Comparison of ENCODE assay signal across 1 cellular context in the genomic region with DNA sequence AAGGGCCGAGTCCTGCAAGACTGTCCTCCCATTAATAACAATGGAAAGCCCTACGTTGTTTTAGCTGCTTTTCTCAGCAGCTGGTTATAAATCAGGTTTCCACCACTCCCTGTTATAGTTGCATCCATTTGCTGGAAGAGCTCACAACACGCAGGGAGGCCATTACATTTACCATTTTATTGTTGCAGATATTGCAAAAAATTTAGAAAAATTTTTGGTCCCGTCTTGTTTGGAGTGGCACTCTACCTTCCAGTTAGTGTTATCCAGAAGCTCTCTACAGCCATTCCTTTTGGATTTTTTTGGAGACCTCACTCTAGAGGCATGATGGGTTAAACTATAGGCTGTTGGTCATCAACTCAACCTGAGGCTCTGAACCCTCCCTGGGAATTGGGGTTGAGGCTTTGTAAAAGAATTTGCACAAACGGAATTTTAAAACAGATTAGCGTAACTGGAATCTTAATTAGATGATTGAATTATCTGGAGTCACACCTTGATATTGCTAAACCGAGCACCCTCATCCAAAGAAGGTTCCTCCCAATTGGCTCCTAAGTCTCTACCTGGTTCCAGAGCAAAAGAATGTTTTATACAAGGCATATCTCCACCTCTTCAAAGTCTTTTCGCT.
TF ChIP-seq lines count a peak whose summit lies in the region.

No MANE protein-coding gene starts in this region.

TF ChIP-seq in GM23338, 12 proteins besides CTCF, POLR2A, EP300 and RAD21 (continued from another document):
- TF ChIP-seq, protein P1, sequence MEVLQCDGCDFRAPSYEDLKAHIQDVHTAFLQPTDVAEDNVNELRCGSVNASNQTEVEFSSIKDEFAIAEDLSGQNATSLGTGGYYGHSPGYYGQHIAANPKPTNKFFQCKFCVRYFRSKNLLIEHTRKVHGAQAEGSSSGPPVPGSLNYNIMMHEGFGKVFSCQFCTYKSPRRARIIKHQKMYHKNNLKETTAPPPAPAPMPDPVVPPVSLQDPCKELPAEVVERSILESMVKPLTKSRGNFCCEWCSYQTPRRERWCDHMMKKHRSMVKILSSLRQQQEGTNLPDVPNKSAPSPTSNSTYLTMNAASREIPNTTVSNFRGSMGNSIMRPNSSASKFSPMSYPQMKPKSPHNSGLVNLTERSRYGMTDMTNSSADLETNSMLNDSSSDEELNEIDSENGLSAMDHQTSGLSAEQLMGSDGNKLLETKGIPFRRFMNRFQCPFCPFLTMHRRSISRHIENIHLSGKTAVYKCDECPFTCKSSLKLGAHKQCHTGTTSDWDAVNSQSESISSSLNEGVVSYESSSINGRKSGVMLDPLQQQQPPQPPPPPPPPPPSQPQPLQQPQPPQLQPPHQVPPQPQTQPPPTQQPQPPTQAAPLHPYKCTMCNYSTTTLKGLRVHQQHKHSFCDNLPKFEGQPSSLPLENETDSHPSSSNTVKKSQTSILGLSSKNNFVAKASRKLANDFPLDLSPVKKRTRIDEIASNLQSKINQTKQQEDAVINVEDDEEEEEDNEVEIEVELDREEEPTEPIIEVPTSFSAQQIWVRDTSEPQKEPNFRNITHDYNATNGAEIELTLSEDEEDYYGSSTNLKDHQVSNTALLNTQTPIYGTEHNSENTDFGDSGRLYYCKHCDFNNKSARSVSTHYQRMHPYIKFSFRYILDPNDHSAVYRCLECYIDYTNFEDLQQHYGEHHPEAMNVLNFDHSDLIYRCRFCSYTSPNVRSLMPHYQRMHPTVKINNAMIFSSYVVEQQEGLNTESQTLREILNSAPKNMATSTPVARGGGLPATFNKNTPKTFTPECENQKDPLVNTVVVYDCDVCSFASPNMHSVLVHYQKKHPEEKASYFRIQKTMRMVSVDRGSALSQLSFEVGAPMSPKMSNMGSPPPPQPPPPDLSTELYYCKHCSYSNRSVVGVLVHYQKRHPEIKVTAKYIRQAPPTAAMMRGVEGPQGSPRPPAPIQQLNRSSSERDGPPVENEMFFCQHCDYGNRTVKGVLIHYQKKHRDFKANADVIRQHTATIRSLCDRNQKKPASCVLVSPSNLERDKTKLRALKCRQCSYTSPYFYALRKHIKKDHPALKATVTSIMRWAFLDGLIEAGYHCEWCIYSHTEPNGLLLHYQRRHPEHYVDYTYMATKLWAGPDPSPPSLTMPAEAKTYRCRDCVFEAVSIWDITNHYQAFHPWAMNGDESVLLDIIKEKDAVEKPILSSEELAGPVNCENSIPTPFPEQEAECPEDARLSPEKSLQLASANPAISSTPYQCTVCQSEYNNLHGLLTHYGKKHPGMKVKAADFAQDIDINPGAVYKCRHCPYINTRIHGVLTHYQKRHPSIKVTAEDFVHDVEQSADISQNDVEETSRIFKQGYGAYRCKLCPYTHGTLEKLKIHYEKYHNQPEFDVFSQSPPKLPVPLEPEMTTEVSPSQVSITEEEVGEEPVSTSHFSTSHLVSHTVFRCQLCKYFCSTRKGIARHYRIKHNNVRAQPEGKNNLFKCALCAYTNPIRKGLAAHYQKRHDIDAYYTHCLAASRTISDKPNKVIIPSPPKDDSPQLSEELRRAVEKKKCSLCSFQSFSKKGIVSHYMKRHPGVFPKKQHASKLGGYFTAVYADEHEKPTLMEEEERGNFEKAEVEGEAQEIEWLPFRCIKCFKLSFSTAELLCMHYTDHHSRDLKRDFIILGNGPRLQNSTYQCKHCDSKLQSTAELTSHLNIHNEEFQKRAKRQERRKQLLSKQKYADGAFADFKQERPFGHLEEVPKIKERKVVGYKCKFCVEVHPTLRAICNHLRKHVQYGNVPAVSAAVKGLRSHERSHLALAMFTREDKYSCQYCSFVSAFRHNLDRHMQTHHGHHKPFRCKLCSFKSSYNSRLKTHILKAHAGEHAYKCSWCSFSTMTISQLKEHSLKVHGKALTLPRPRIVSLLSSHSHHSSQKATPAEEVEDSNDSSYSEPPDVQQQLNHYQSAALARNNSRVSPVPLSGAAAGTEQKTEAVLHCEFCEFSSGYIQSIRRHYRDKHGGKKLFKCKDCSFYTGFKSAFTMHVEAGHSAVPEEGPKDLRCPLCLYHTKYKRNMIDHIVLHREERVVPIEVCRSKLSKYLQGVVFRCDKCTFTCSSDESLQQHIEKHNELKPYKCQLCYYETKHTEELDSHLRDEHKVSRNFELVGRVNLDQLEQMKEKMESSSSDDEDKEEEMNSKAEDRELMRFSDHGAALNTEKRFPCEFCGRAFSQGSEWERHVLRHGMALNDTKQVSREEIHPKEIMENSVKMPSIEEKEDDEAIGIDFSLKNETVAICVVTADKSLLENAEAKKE (CRISPR knock-in tag; IDR thresholded peaks at IDR 0.05): no peak
- TF ChIP-seq POLR2AphosphoS5 (IDR thresholded peaks at IDR 0.05; ENCODE audit: low read depth) (no peak), EZH2phosphoT487 (IDR thresholded peaks at IDR 0.05; ENCODE audit: unreplicated experiment) (no peak), ZNF331 (CRISPR knock-in tag; IDR thresholded peaks at IDR 0.05; ENCODE audit: low read depth) (no peak), STAT1 (IDR thresholded peaks at IDR 0.05; ENCODE audit: unreplicated experiment) (no peak), ZNF114 (CRISPR knock-in tag; IDR thresholded peaks at IDR 0.05) (no peak), CREB1 (CRISPR knock-in tag; IDR thresholded peaks at IDR 0.05; ENCODE audit: low read depth) (no peak), JUNB (IDR thresholded peaks at IDR 0.05; ENCODE audit: unreplicated experiment) (no peak), EZH2 (IDR thresholded peaks at IDR 0.05; ENCODE audit: low read depth, unreplicated experiment) (no peak), NANOG (IDR thresholded peaks at IDR 0.05; ENCODE audit: borderline replicate concordance) (no peak)
- TF ChIP-seq, protein P2, sequence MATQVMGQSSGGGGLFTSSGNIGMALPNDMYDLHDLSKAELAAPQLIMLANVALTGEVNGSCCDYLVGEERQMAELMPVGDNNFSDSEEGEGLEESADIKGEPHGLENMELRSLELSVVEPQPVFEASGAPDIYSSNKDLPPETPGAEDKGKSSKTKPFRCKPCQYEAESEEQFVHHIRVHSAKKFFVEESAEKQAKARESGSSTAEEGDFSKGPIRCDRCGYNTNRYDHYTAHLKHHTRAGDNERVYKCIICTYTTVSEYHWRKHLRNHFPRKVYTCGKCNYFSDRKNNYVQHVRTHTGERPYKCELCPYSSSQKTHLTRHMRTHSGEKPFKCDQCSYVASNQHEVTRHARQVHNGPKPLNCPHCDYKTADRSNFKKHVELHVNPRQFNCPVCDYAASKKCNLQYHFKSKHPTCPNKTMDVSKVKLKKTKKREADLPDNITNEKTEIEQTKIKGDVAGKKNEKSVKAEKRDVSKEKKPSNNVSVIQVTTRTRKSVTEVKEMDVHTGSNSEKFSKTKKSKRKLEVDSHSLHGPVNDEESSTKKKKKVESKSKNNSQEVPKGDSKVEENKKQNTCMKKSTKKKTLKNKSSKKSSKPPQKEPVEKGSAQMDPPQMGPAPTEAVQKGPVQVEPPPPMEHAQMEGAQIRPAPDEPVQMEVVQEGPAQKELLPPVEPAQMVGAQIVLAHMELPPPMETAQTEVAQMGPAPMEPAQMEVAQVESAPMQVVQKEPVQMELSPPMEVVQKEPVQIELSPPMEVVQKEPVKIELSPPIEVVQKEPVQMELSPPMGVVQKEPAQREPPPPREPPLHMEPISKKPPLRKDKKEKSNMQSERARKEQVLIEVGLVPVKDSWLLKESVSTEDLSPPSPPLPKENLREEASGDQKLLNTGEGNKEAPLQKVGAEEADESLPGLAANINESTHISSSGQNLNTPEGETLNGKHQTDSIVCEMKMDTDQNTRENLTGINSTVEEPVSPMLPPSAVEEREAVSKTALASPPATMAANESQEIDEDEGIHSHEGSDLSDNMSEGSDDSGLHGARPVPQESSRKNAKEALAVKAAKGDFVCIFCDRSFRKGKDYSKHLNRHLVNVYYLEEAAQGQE (IDR thresholded peaks at IDR 0.05; ENCODE audit: unreplicated experiment): no peak
